Comparison of ENCODE assay signal across 12 cellular contexts in genomic region chr7:94059747-94060146, GRCh38.
DNase-seq lines count a peak whose midpoint lies in the region; ATAC-seq and TF ChIP-seq lines count a peak whose summit lies in the region.
"Had no signal": no experiment of that assay in that cellular context is flagged by ENCODE, and none has a peak within 500 bp of the region (broad histone marks: within the 10 kb centered on the region; RNA-seq: fewer than 3 reads in every experiment).

No MANE protein-coding gene starts in this region.

- ATAC-seq in GM21723 (IDR thresholded peaks at IDR 0.05; ENCODE audit: unreplicated experiment): peak; percentile 89
- ATAC-seq in HG02938 (IDR thresholded peaks at IDR 0.05; ENCODE audit: unreplicated experiment): no peak

- no peak for TF ChIP-seq POLR2A in NB4 (IDR thresholded peaks at IDR 0.05; ENCODE audit: extremely low read depth, insufficient read length)

- DNase-seq in GM12864 (ENCODE audit: low read depth): peak; percentile 47
- peak; percentile 69 for DNase-seq in NB4 (ENCODE audit: low read depth)
- peak; percentile 89 for DNase-seq in fibroblast of pulmonary artery (ENCODE audit: low read depth)
- no peak for DNase-seq in stimulated activated CD4-positive, alpha-beta T cell treated with anti-CD3 and anti-CD28 coated beads, Interleukin-15, amount 100 ng/mL, for 24 hours
- no peak for DNase-seq in cortex of kidney (lab: John Stamatoyannopoulos, UW)
- no peak for DNase-seq in Kasumi-1 (lab: John Stamatoyannopoulos, UW)
- DNase-seq: NCI-H524 treated with DMSO at 0.1 percent for 48 hours; stimulated activated CD4-positive, alpha-beta T cell treated with anti-CD3 and anti-CD28 coated beads, Interleukin-2, amount 100 ng/mL, for 48 hours; T-helper 9 cell had no signal

- no peak for TF ChIP-seq CTCF in GM12864 (IDR thresholded peaks at IDR 0.05; ENCODE audit: low read depth, low read length, missing control alignments)
- no peak for TF ChIP-seq CTCF in NB4 (IDR thresholded peaks at IDR 0.05; ENCODE audit: low read depth, low read length)
- TF ChIP-seq CTCF in fibroblast of pulmonary artery (IDR thresholded peaks at IDR 0.05; ENCODE audit: low read length, missing control alignments): no peak

- H3K4me3 ChIP-seq in GM12864 (ENCODE audit: low read depth, low read length): no peak overlapping the region
- H3K4me3 ChIP-seq in NB4 (ENCODE audit: low read depth, low read length): no peak overlapping the region
- no peak overlapping the region for H3K4me3 ChIP-seq in fibroblast of pulmonary artery (replicated peaks; ENCODE audit: low read depth, low read length)
- H3K4me3 ChIP-seq: tibial nerve had no signal

Comparison
In these comparisons a context has a peak if more than half of its experiments do, and no peak if none do; other contexts are left out.
1. DNase-seq: peak in GM12864 (single experiment), NB4 (single experiment) and fibroblast of pulmonary artery (single experiment); none in stimulated activated CD4-positive, alpha-beta T cell treated with anti-CD3 and anti-CD28 coated beads, Interleukin-15, amount 100 ng/mL, for 24 hours (single experiment), cortex of kidney (single experiment) and Kasumi-1 (0 of 2).